ENCODE assay signal across 9 cellular contexts in genomic region chr11:115334932-115335788, GRCh38.
DNase-seq lines count a peak whose midpoint lies in the region; FAIRE-seq and TF ChIP-seq lines count a peak whose summit lies in the region.
"Had no signal": no experiment of that assay in that cellular context is flagged by ENCODE, and none has a peak within 500 bp of the region (broad histone marks: within the 10 kb centered on the region; RNA-seq: fewer than 3 reads in every experiment).

No MANE protein-coding gene starts in this region.

- CTCF ChIA-PET in activated CD4-positive, alpha-beta memory T cell treated with anti-CD3 and anti-CD28 coated beads for 36 hours (lab: Charles Lee), result interaction anchor here (0.6 to 1.0 kb wide), 13 partner anchors 10 to 1355 kb away, joined by 3 to 5 read pairs (median 3); no protein-coding TSS in a partner anchor

- FAIRE-seq in keratinocyte (lab: Jason Lieb, UNC), result peak; percentile 36

- intact Hi-C loops in activated CD4-positive, alpha-beta memory T cell treated with anti-CD3 and anti-CD28 coated beads for 36 hours (cut with micrococcal nuclease), result loop anchor here (1.0 kb wide), 1 partner anchor 169 kb away; the partner anchor contains the start of gene CADM1

- H2AFZ ChIP-seq in KMS-11 (ENCODE audit: low read depth) (no peak overlapping the region), keratinocyte (ENCODE audit: control insufficient read depth, low read length) (no peak overlapping the region)

- no peaks in the 10 kb centered on the region for H3K9me3 Mint-ChIP-seq in activated CD4-positive, alpha-beta memory T cell treated with anti-CD3 and anti-CD28 coated beads for 36 hours
- H3K9me3 Mint-ChIP-seq in T-helper 2 cell treated with Interferon-gamma antibody and Interleukin-4, amounts not matched to agents 5 μg/mL and 100 μg/mL, for 36 hours, result no peaks in the 10 kb centered on the region
- H3K9me3 Mint-ChIP-seq: IgD-negative memory B cell had no signal

- in situ Hi-C loops in Caki2 (cut with HindIII; ENCODE audit: low pct_unique_long_range_greater_than_20kb, low sequenced_read_pairs), result no loop called here

- no peak overlapping the region for H3K4me3 Mint-ChIP-seq in activated CD4-positive, alpha-beta memory T cell treated with anti-CD3 and anti-CD28 coated beads for 36 hours
- no peak overlapping the region for H3K4me3 Mint-ChIP-seq in T-helper 2 cell treated with Interferon-gamma antibody and Interleukin-4, amounts not matched to agents 5 μg/mL and 100 μg/mL, for 36 hours
- H3K4me3 Mint-ChIP-seq: IgD-negative memory B cell had no signal

- H3K4me2 ChIP-seq in KMS-11, result no peak overlapping the region
- H3K4me2 ChIP-seq in keratinocyte (ENCODE audit: control insufficient read depth, extremely low read depth, insufficient read depth, low read depth, low read length), result no peak overlapping the region

- no peak overlapping the region for H3K27ac ChIP-seq in KMS-11
- H3K27ac ChIP-seq in VCaP, result no peak overlapping the region
- no peak overlapping the region for H3K27ac ChIP-seq in keratinocyte (ENCODE audit: control insufficient read depth, insufficient read depth, low read length)
- H3K27ac ChIP-seq in effector memory CD4-positive, alpha-beta T cell (ENCODE audit: insufficient read depth, low read length, poor library complexity, severe bottlenecking), result no peak overlapping the region

- H4K20me1 ChIP-seq in KMS-11 (ENCODE audit: insufficient read depth) (no peaks in the 10 kb centered on the region), keratinocyte (ENCODE audit: control insufficient read depth, extremely low read depth, insufficient read depth, low read length) (no peaks in the 10 kb centered on the region)

- no peaks in the 10 kb centered on the region for H3K4me1 Mint-ChIP-seq in activated CD4-positive, alpha-beta memory T cell treated with anti-CD3 and anti-CD28 coated beads for 36 hours (ENCODE audit: low read depth)
- no peaks in the 10 kb centered on the region for H3K4me1 Mint-ChIP-seq in T-helper 2 cell treated with Interferon-gamma antibody and Interleukin-4, amounts not matched to agents 5 μg/mL and 100 μg/mL, for 36 hours (ENCODE audit: low read depth)
- H3K4me1 Mint-ChIP-seq: IgD-negative memory B cell had no signal

- dilution Hi-C loops in keratinocyte (cut with MboI; ENCODE audit: extremely low pct_ligation_motif_present, low sequenced_read_pairs), result no loop called here

- H3K79me2 ChIP-seq in KMS-11 (ENCODE audit: insufficient read depth, low read depth) (no peaks in the 10 kb centered on the region; the same call in 1 of the 2 replicates), keratinocyte (ENCODE audit: control insufficient read depth, insufficient read depth, low read length) (no peaks in the 10 kb centered on the region)

- H3K27ac Mint-ChIP-seq in activated CD4-positive, alpha-beta memory T cell treated with anti-CD3 and anti-CD28 coated beads for 36 hours, result no peak overlapping the region
- H3K27ac Mint-ChIP-seq in T-helper 2 cell treated with Interferon-gamma antibody and Interleukin-4, amounts not matched to agents 5 μg/mL and 100 μg/mL, for 36 hours, result no peak overlapping the region
- H3K27ac Mint-ChIP-seq: IgD-negative memory B cell had no signal

- POLR2A ChIA-PET in activated CD4-positive, alpha-beta memory T cell treated with anti-CD3 and anti-CD28 coated beads for 36 hours (lab: Charles Lee), result no interaction called here

- H3K9me1 ChIP-seq in keratinocyte (ENCODE audit: control insufficient read depth, extremely low read depth, insufficient read depth, low read length), result no peaks in the 10 kb centered on the region

- no peaks in the 10 kb centered on the region for H3K9me3 ChIP-seq in keratinocyte (ENCODE audit: control insufficient read depth, low read depth, low read length)
- H3K9me3 ChIP-seq in effector memory CD4-positive, alpha-beta T cell (ENCODE audit: control insufficient read depth, low read length), result no peaks in the 10 kb centered on the region

- no peak overlapping the region for H3K4me3 ChIP-seq in KMS-11 (IDR thresholded peaks at IDR 0.05; ENCODE audit: insufficient read depth, low read depth, low read length)
- H3K4me3 ChIP-seq in keratinocyte (ENCODE audit: control insufficient read depth in 2 of 3, extremely low read depth in 1 of 3, insufficient read depth in 2 of 3, low read depth in 1 of 3, low read length in 3 of 3), result no peak overlapping the region
- H3K4me3 ChIP-seq in effector memory CD4-positive, alpha-beta T cell (ENCODE audit: insufficient read depth, low read depth, low read length, poor library complexity, severe bottlenecking), result no peak overlapping the region

- H3K27me3 ChIP-seq in KMS-11 (ENCODE audit: insufficient read depth, low read depth) (no peaks in the 10 kb centered on the region), keratinocyte (ENCODE audit: control insufficient read depth, extremely low read depth, insufficient read depth, low read length) (no peaks in the 10 kb centered on the region)
- H3K27me3 ChIP-seq in effector memory CD4-positive, alpha-beta T cell (replicated peaks; ENCODE audit: control insufficient read depth, insufficient read depth, low read length, poor library complexity, severe bottlenecking), result no peaks in the 10 kb centered on the region

- H3K9ac ChIP-seq in KMS-11 (no peak overlapping the region), keratinocyte (ENCODE audit: control insufficient read depth, extremely low read depth, insufficient read depth, low read length) (no peak overlapping the region)

- peak; percentile 3 for DNase-seq in Caki2 (ENCODE audit: low read depth)
- DNase-seq in keratinocyte (ENCODE audit: low read depth, low spot score), result no peak
- no peak for DNase-seq in activated CD4-positive, alpha-beta memory T cell treated with anti-CD3 and anti-CD28 coated beads for 36 hours
- DNase-seq in effector memory CD4-positive, alpha-beta T cell, result no peak
- no peak for DNase-seq in T-helper 2 cell treated with Interferon-gamma antibody and Interleukin-4, amounts not matched to agents 5 μg/mL and 100 μg/mL, for 36 hours (ENCODE audit: low spot score)
- DNase-seq in NCI-H774 (lab: John Stamatoyannopoulos, UW), result no peak

- H3K27me3 Mint-ChIP-seq in activated CD4-positive, alpha-beta memory T cell treated with anti-CD3 and anti-CD28 coated beads for 36 hours, result peaks cover 1% of the 10 kb centered on the region
- peaks cover 5% of the 10 kb centered on the region for H3K27me3 Mint-ChIP-seq in T-helper 2 cell treated with Interferon-gamma antibody and Interleukin-4, amounts not matched to agents 5 μg/mL and 100 μg/mL, for 36 hours (ENCODE audit: low read depth)

- TF ChIP-seq CTCF in KMS-11 (conservative IDR thresholded peaks at IDR 0.05; ENCODE audit: low read depth, low read length), result peak; percentile 72
- TF ChIP-seq CTCF in VCaP (conservative IDR thresholded peaks at IDR 0.05), result peak; percentile 91
- TF ChIP-seq CTCF in keratinocyte (optimal IDR thresholded peaks at IDR 0.05 in 1 of 3, IDR thresholded peaks at IDR 0.05 in 1 of 3, conservative IDR thresholded peaks at IDR 0.05 in 1 of 3; ENCODE audit: extremely low read depth in 1 of 3, insufficient read depth in 2 of 3, low read length in 3 of 3), result peak in 2 of 3 experiments; percentile 45 to 48

- H3K36me3 Mint-ChIP-seq in activated CD4-positive, alpha-beta memory T cell treated with anti-CD3 and anti-CD28 coated beads for 36 hours, result no peaks in the 10 kb centered on the region
- no peaks in the 10 kb centered on the region for H3K36me3 Mint-ChIP-seq in T-helper 2 cell treated with Interferon-gamma antibody and Interleukin-4, amounts not matched to agents 5 μg/mL and 100 μg/mL, for 36 hours (ENCODE audit: low read depth)
- H3K36me3 Mint-ChIP-seq: IgD-negative memory B cell had no signal

- no peaks in the 10 kb centered on the region for H3K36me3 ChIP-seq in KMS-11 (ENCODE audit: insufficient read depth)
- no peaks in the 10 kb centered on the region for H3K36me3 ChIP-seq in keratinocyte (ENCODE audit: control insufficient read depth in 2 of 2, extremely low read depth in 1 of 2, insufficient read depth in 2 of 2, low read length in 2 of 2)
- no peaks in the 10 kb centered on the region for H3K36me3 ChIP-seq in effector memory CD4-positive, alpha-beta T cell (ENCODE audit: control insufficient read depth, insufficient read depth, low read length)

- H3K4me1 ChIP-seq in KMS-11 (ENCODE audit: low read depth, poor library complexity, severe bottlenecking) (peaks cover 18% of the 10 kb centered on the region), keratinocyte (ENCODE audit: control insufficient read depth, extremely low read depth, insufficient read depth, low read length) (no peaks in the 10 kb centered on the region)
- H3K4me1 ChIP-seq in effector memory CD4-positive, alpha-beta T cell (ENCODE audit: control insufficient read depth, insufficient read depth, low read length, poor library complexity, severe bottlenecking), result no peaks in the 10 kb centered on the region
